In the genomic region with DNA sequence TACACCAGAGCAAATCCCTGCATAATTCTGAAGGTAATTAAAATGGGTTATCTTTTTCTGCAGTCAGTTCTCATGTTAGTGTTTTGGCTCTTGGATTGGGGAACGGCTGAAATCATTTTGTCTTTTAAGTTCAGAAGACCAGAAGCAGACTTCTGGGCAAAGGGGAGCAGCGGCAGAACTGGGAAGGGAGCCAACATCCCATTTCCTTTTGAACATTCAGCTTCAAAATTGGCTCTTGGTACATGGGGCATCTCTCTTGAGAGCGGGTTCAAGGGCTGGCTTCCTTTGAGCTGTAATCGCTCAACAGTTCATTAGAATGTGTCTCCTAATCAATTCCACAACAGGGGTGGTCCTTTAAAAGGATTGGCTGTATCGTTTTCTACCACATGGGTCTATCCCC, we compare ENCODE assay signal across 14 cellular contexts.
"Had no signal": no experiment of that assay in that cellular context is flagged by ENCODE, and none has a peak within 500 bp of the region (broad histone marks: within the 10 kb centered on the region; RNA-seq: fewer than 3 reads in every experiment).

No MANE protein-coding gene starts in this region.

- H3K36me3 ChIP-seq: breast epithelium, gastrocnemius medialis, left lung, suprapubic skin, upper lobe of right lung, WERI-Rb-1 had no signal

- H3K4me3 ChIP-seq: breast epithelium, gastrocnemius medialis, left lung, suprapubic skin, upper lobe of right lung had no signal

- H3K9me3 ChIP-seq: breast epithelium, gastrocnemius medialis, left lung, suprapubic skin, upper lobe of right lung had no signal

- H3K4me1 ChIP-seq: breast epithelium, gastrocnemius medialis, left lung, suprapubic skin, upper lobe of right lung had no signal

- ATAC-seq: activated CD4-positive, alpha-beta T cell treated with anti-CD3 and anti-CD28 coated beads for 36 hours; gastrocnemius medialis; left lung; stimulated activated naive CD8-positive, alpha-beta T cell treated with anti-CD3 and anti-CD28 coated beads, Interleukin-15, Interleukin-2, amounts not matched to agents 100 U/mL and 50 U/mL, for 24 hours; upper lobe of right lung had no signal

- DNase-seq: activated CD4-positive, alpha-beta memory T cell treated with anti-CD3 and anti-CD28 coated beads, Interleukin-2, amount 10 ng/mL, durations not matched to agents 7 days and 5 days; activated CD4-positive, alpha-beta T cell treated with anti-CD3 and anti-CD28 coated beads for 36 hours; activated gamma-delta T cell treated with Interleukin-2 at 50 U/mL for 16 hours; activated naive CD8-positive, alpha-beta T cell treated with anti-CD3 and anti-CD28 coated beads, Interleukin-2, amount 10 ng/mL, durations not matched to agents 7 days and 5 days; activated T-cell treated with anti-CD3 and anti-CD28 coated beads, Interleukin-2, amount 50 U/mL, for 48 hours; gastrocnemius medialis; left lung; stimulated activated CD4-positive, alpha-beta T cell treated with anti-CD3 and anti-CD28 coated beads, Interleukin-4, amount 100 ng/mL, for 1 hour; stimulated activated CD8-positive, alpha-beta memory T cell treated with anti-CD3 and anti-CD28 coated beads, Interleukin-4, amount 100 ng/mL, for 48 hours; stimulated activated naive CD8-positive, alpha-beta T cell treated with anti-CD3 and anti-CD28 coated beads, Interleukin-15, Interleukin-2, amounts not matched to agents 100 U/mL and 50 U/mL, for 24 hours; upper lobe of right lung; WERI-Rb-1 had no signal

- H3K27me3 ChIP-seq: breast epithelium, left lung, suprapubic skin, upper lobe of right lung had no signal
